Comparison of ENCODE assay signal across 8 cellular contexts in genomic region chr17:81034779-81035388, GRCh38. TPM values are rescaled to one million over a fixed set of nuclear protein-coding genes. Genes with fewer than 3 reads are reported as not detected.
DNase-seq lines count a peak whose midpoint lies in the region; ATAC-seq and TF ChIP-seq lines count a peak whose summit lies in the region.

Gene BAIAP2 (plus strand): TSS chr17:81035151. CDS start chr17:81035255, 104 bp downstream.

- no peaks in the 10 kb centered on the region for H3K9me3 Mint-ChIP-seq in T-helper 1 cell treated with Interleukin-12 subunit alpha and Interleukin-12 subunit beta and Interleukin-4 antibody, amounts not matched to agents 30 μg/mL and 1 μg/mL, for 36 hours

- no peaks in the 10 kb centered on the region for H3K36me3 Mint-ChIP-seq in T-helper 1 cell treated with Interleukin-12 subunit alpha and Interleukin-12 subunit beta and Interleukin-4 antibody, amounts not matched to agents 30 μg/mL and 1 μg/mL, for 36 hours (ENCODE audit: low read depth)

- H3K4me3 Mint-ChIP-seq in T-helper 1 cell treated with Interleukin-12 subunit alpha and Interleukin-12 subunit beta and Interleukin-4 antibody, amounts not matched to agents 30 μg/mL and 1 μg/mL, for 36 hours: peak within 1 kb of the TSS; percentile 89

- peaks cover 7% of the 10 kb centered on the region for H3K4me1 Mint-ChIP-seq in T-helper 1 cell treated with Interleukin-12 subunit alpha and Interleukin-12 subunit beta and Interleukin-4 antibody, amounts not matched to agents 30 μg/mL and 1 μg/mL, for 36 hours (ENCODE audit: low read depth)

- in situ Hi-C loops in transverse colon (cut with MboI; ENCODE audit: low pct_ligation_motif_present in 1 of 4, low pct_unique_long_range_greater_than_20kb in 1 of 4, low sequenced_read_pairs in 3 of 4): no loop called here

- H3K36me3 ChIP-seq in transverse colon: no peaks in the 10 kb centered on the region

- no peak for TF ChIP-seq CTCF in transverse colon (IDR thresholded peaks at IDR 0.05)

- ATAC-seq in HG02571 (IDR thresholded peaks at IDR 0.05; ENCODE audit: unreplicated experiment) (peak; percentile 61), left cardiac atrium (peak; percentile 76 to 83)

- intact Hi-C loops in left cardiac atrium (cut with DNase I): loop anchor here in 1 of 2 donors (5.0 kb wide), 1 partner anchor 47 kb away; no protein-coding TSS in a partner anchor
- intact Hi-C loops in posterior vena cava (cut with DNase I): loop anchor here in 1 of 2 donors (5.0 kb wide), 1 partner anchor 1802 kb away; no protein-coding TSS in a partner anchor
- intact Hi-C loops in transverse colon (cut with DNase I; ENCODE audit: low total_unique reads): loop anchor here (5.0 kb wide), 1 partner anchor 48 kb away; no protein-coding TSS in a partner anchor

- TF ChIP-seq POLR2A in transverse colon (IDR thresholded peaks at IDR 0.05): peak; percentile 95

- peaks cover 11 to 67% (median 44%) of the 10 kb centered on the region in 4 donors for H3K4me1 ChIP-seq in transverse colon

- H3K4me3 ChIP-seq in transverse colon: peak within 1 kb of the TSS; percentile 68 to 82 (median 79)

- H3K9me3 ChIP-seq in transverse colon: no peaks in the 10 kb centered on the region

- H3K27ac Mint-ChIP-seq in T-helper 1 cell treated with Interleukin-12 subunit alpha and Interleukin-12 subunit beta and Interleukin-4 antibody, amounts not matched to agents 30 μg/mL and 1 μg/mL, for 36 hours: no peak within 1 kb of the TSS

- 1% methylated on average over 18 of the region's 76 CpGs; no CpG with 5 or more reads in 1 of the 2 donors for WGBS in transverse colon (ENCODE audit: low coverage in 1 of 2), 2 donors

- peak; percentile 86 for DNase-seq in GM04504 (ENCODE audit: low read depth)
- DNase-seq in NCI-H1417 treated with DMSO at 0.1 percent for 48 hours (lab: John Stamatoyannopoulos, UW): peak; percentile 75
- peak; percentile 92 for DNase-seq in amniotic stem cell (lab: John Stamatoyannopoulos, UW)
- peak; percentile 98 for DNase-seq in left cardiac atrium
- DNase-seq in posterior vena cava (ENCODE audit: low spot score): peak; percentile 99
- DNase-seq in transverse colon: peak; percentile 97

- H3K27me3 Mint-ChIP-seq in T-helper 1 cell treated with Interleukin-12 subunit alpha and Interleukin-12 subunit beta and Interleukin-4 antibody, amounts not matched to agents 30 μg/mL and 1 μg/mL, for 36 hours (ENCODE audit: low read depth): peaks cover 50% of the 10 kb centered on the region

- H3K27ac ChIP-seq in transverse colon: peak within 1 kb of the TSS; percentile 67 to 84 (median 77)

- no peaks in the 10 kb centered on the region for H3K27me3 ChIP-seq in transverse colon

- no peak for TF ChIP-seq EP300 in transverse colon (IDR thresholded peaks at IDR 0.05; ENCODE audit: low read depth)

RNA-seq across cellular contexts. Expression of gene BAIAP2, which starts in this region (rescaled TPM):
- total RNA-seq in left cardiac atrium (10 to 100 TPM; 32.8 to 38.0 TPM), posterior vena cava (10 to 100 TPM; 18.2 to 30.5 TPM), transverse colon (10 to 100 TPM; 11.7 to 62.1 (median 39.6) TPM)

Comparison
In these comparisons a context has a peak if more than half of its experiments do, and no peak if none do; other contexts are left out.
1. Peak in every context shown above with its lines: DNase-seq, ATAC-seq, H3K4me3 ChIP-seq and H3K27ac ChIP-seq.